8 cellular contexts compared by ENCODE assay signal in the genomic region with DNA sequence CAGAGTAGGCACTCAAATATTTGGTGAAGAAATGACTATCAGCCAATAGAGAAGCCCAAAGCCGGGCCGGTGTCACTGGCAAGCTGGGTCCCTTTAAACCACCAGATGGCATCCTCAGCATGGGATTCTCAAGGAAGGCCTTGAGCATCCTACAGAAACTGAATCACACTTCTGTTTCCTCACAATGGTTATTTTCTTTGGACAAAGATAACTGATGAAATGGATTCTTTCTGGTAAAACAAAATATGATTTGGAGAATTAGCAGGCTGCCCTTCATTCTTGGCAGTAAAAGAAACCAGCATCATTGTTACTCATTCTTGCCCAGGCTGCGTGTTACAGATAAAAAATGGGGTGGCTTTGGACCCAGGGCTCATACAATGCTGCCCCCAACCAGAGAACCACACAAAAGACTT. TPM values are rescaled to one million over a fixed set of nuclear protein-coding genes. Genes with fewer than 3 reads are reported as not detected.
DNase-seq lines count a peak whose midpoint lies in the region; ATAC-seq and TF ChIP-seq lines count a peak whose summit lies in the region.

No MANE protein-coding gene starts in this region.

- H3K27me3 Mint-ChIP-seq in activated naive CD8-positive, alpha-beta T cell treated with anti-CD3 and anti-CD28 coated beads, Interleukin-2, amount 50 U/mL, for 24 hours: peaks cover 2% of the 10 kb centered on the region

- WGBS in heart right ventricle, 2 donors: 24 to 38% methylated on average over 3 of the region's 3 CpGs

- no peaks in the 10 kb centered on the region for H3K4me1 ChIP-seq in heart right ventricle

- no peaks in the 10 kb centered on the region for H3K4me1 Mint-ChIP-seq in activated naive CD8-positive, alpha-beta T cell treated with anti-CD3 and anti-CD28 coated beads, Interleukin-2, amount 50 U/mL, for 24 hours

- H3K27me3 ChIP-seq in heart right ventricle: peaks cover 0 to 35% (median 11%) of the 10 kb centered on the region in 7 donors

- no peaks in the 10 kb centered on the region for H3K36me3 Mint-ChIP-seq in activated naive CD8-positive, alpha-beta T cell treated with anti-CD3 and anti-CD28 coated beads, Interleukin-2, amount 50 U/mL, for 24 hours (ENCODE audit: low read depth)

- no peaks in the 10 kb centered on the region for H3K9me3 Mint-ChIP-seq in activated naive CD8-positive, alpha-beta T cell treated with anti-CD3 and anti-CD28 coated beads, Interleukin-2, amount 50 U/mL, for 24 hours

- intact Hi-C loops in heart right ventricle (cut with DNase I): loop anchor here in 7 of 10 donors (2.0 to 10.0 kb wide), 5 partner anchors 62 to 269 kb away; no protein-coding TSS in a partner anchor

- H3K4me3 ChIP-seq in heart right ventricle: no peak overlapping the region
- H3K4me3 ChIP-seq in retinal pigment epithelial cell (ENCODE audit: low read length): no peak overlapping the region
- H3K4me3 ChIP-seq in coronary artery: no peak overlapping the region

- TF ChIP-seq CTCF in heart right ventricle (IDR thresholded peaks at IDR 0.05) (peak; percentile 35 to 75 (median 62)), retinal pigment epithelial cell (conservative IDR thresholded peaks at IDR 0.05; ENCODE audit: low read depth, low read length) (peak; percentile 70), coronary artery (IDR thresholded peaks at IDR 0.05) (no peak)

- no peak overlapping the region for H3K4me3 Mint-ChIP-seq in activated naive CD8-positive, alpha-beta T cell treated with anti-CD3 and anti-CD28 coated beads, Interleukin-2, amount 50 U/mL, for 24 hours

- no peaks in the 10 kb centered on the region for H3K36me3 ChIP-seq in heart right ventricle

- no peak overlapping the region for H3K27ac ChIP-seq in heart right ventricle
- no peak overlapping the region for H3K27ac ChIP-seq in coronary artery

- DNase-seq in DMS114 treated with DMSO at 0.1 percent for 48 hours (lab: John Stamatoyannopoulos, UW; ENCODE audit: unreplicated experiment) (peak; percentile 28), HT1080 (ENCODE audit: low read depth) (peak; percentile 65), SKM-1 (lab: John Stamatoyannopoulos, UW; ENCODE audit: unreplicated experiment) (peak; percentile 25), heart right ventricle (peak; percentile 21 to 43), retinal pigment epithelial cell (ENCODE audit: low read depth) (no peak), coronary artery (ENCODE audit: low spot score) (no peak)
- peak; percentile 52 for DNase-seq in activated naive CD8-positive, alpha-beta T cell treated with anti-CD3 and anti-CD28 coated beads, Interleukin-2, amount 50 U/mL, for 24 hours

- H3K27ac Mint-ChIP-seq in activated naive CD8-positive, alpha-beta T cell treated with anti-CD3 and anti-CD28 coated beads, Interleukin-2, amount 50 U/mL, for 24 hours: no peak overlapping the region

- ATAC-seq in activated naive CD8-positive, alpha-beta T cell treated with anti-CD3 and anti-CD28 coated beads, Interleukin-2, amount 50 U/mL, for 24 hours: peak; percentile 82
- ATAC-seq in heart right ventricle (peak in 6 of 8 donors; percentile 41 to 76 (median 55)), GM18873 (IDR thresholded peaks at IDR 0.05; ENCODE audit: low FRiP score, unreplicated experiment) (no peak)

- H3K9me3 ChIP-seq in heart right ventricle: no peaks in the 10 kb centered on the region

RNA-seq across cellular contexts. Expression of gene ASPHD2, which starts 30.3 kb away (rescaled TPM):
- total RNA-seq in HT1080 (2014; rRNA removed; shearing (Covaris generic)): 6.3 and 8.7 TPM in 2 replicates
- 2.7 and 3.8 TPM in 2 replicates for polyA plus RNA-seq in HT1080 (2015; cell fraction: cytosol; rRNA removed)
- 2.6 and 2.8 TPM in 2 replicates for polyA plus RNA-seq in HT1080 (2015; cell fraction: nucleus; rRNA removed)
- 1 to 10 TPM in 1 of 10 donors, under 1 TPM in 7, not detected in 2; 0.07 to 1.8 (median 0.13) TPM for total RNA-seq in heart right ventricle
- polyA plus RNA-seq in heart right ventricle: under 1 TPM in 1 of 2 donors, not detected in 1; 0.19 TPM

Comparison
In these comparisons a context has a peak if more than half of its experiments do, and no peak if none do; other contexts are left out.
1. DNase-seq: peak in DMS114 treated with DMSO at 0.1 percent for 48 hours (single experiment), HT1080 (single experiment), SKM-1 (single experiment), activated naive CD8-positive, alpha-beta T cell treated with anti-CD3 and anti-CD28 coated beads, Interleukin-2, amount 50 U/mL, for 24 hours (single experiment) and heart right ventricle (2 of 2); none in retinal pigment epithelial cell (single experiment) and coronary artery (single experiment).